ENCODE assay signal across 11 cellular contexts in the genomic region with DNA sequence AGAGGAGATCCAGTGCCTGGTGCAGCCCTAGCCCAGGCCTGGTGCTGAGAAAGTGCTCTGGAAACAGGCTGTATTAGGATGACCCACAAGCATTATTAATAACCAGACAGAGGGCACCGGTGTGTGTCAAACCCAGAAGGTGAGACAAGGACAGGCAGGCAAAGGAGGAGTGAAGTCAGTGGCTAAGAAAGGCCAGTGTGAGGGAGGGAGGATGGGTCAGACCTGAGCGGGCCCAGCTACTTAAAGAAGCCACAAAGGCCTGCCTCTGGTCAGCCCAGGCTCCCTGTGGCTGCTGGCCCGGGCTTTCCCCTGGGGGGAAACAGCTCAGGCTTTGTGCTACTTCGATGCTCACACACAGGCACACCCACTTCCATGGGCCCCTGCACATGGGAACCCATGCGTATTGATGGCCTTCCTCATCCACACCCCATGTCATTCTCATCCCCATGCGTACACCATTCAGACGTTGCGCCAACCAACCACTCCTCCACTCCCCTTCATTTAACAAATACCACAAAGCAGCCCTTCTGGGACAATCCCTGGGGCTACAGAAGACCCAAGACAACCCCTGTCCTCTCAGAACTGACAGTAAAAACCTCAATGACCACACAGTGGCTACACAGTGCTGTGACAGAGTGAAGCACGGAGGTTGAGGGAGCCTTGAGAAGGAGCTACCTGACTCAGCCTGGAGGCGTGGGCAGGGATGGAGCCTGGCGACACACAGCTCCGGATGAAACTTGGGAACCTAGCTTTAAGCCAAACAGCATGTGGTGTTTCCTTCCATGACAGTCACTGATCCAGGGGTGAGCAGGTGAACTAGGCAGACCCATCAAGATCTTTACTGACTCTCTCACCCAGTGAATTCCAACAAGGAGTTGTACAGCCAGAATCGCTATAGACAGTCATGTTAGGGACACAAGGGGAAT. TPM values are rescaled to one million over a fixed set of nuclear protein-coding genes. Genes with fewer than 3 reads are reported as not detected.
DNase-seq lines count a peak whose midpoint lies in the region; ATAC-seq and TF ChIP-seq lines count a peak whose summit lies in the region.
"Had no signal": no experiment of that assay in that cellular context is flagged by ENCODE, and none has a peak within 500 bp of the region (broad histone marks: within the 10 kb centered on the region; RNA-seq: fewer than 3 reads in every experiment).

No MANE protein-coding gene starts in this region.

- POLR2A ChIA-PET in IMR-90 (lab: Charles Lee; ENCODE audit: unreplicated experiment), result no interaction called here

- no peaks in the 10 kb centered on the region for H4K20me1 ChIP-seq in IMR-90 (ENCODE audit: insufficient read depth, low read length)

- H3K4ac ChIP-seq in IMR-90 (ENCODE audit: low read depth, low read length), result no peak overlapping the region

- H3K4me3 ChIP-seq in right cardiac atrium (ENCODE audit: low read length), result no peak overlapping the region
- no peak overlapping the region for H3K4me3 ChIP-seq in IMR-90 (ENCODE audit: insufficient read depth, low read depth, low read length)
- H3K4me3 ChIP-seq: upper lobe of left lung had no signal

- CTCF ChIA-PET in IMR-90 (lab: Yijun Ruan, JAX), result interaction anchor here (0.6 to 0.9 kb wide), 3 partner anchors 64 to 175 kb away, joined by 3 read pairs; no protein-coding TSS in a partner anchor

- 69% methylated on average over 13 of the region's 13 CpGs for WGBS in right cardiac atrium
- 78% methylated on average over 8 of the region's 13 CpGs; no CpG with 5 or more reads in 1 of the 2 experiments for WGBS in IMR-90 (ENCODE audit: extremely low coverage in 2 of 2, insufficient read length in 1 of 2), 2 experiments

- no peaks in the 10 kb centered on the region for H3K9me3 ChIP-seq in right cardiac atrium (ENCODE audit: control insufficient read depth, low read length)
- peaks cover 3% of the 10 kb centered on the region; the same call in 1 of the 2 replicates for H3K9me3 ChIP-seq in IMR-90 (ENCODE audit: control insufficient read depth, insufficient read depth, low read length)
- H3K9me3 ChIP-seq: upper lobe of left lung had no signal

- no peak overlapping the region for H3K14ac ChIP-seq in IMR-90 (replicated peaks; ENCODE audit: low read depth, low read length)

- DNase-seq in right cardiac atrium, result peak in 2 of 3 donors; percentile 37 to 61
- no peak for DNase-seq in Right ventricle myocardium inferior (ENCODE audit: missing footprints)
- DNase-seq in IMR-90, result no peak
- DNase-seq in cerebellum (ENCODE audit: low spot score), result no peak
- DNase-seq in GF-D8 (lab: John Stamatoyannopoulos, UW), result no peak
- DNase-seq in islet precursor cell, result no peak
- DNase-seq: activated T-cell treated with anti-CD3 and anti-CD28 coated beads, Interleukin-2, amount 50 U/mL, for 24 hours; NCI-H526 treated with DMSO at 0.1 percent for 48 hours; upper lobe of left lung had no signal

- H2AK5ac ChIP-seq in IMR-90 (ENCODE audit: low read depth, low read length), result no peak overlapping the region

- TF ChIP-seq RAD21 in IMR-90 (IDR thresholded peaks at IDR 0.05; ENCODE audit: low read length), result no peak

- no peaks in the 10 kb centered on the region for H3K9me1 ChIP-seq in IMR-90 (ENCODE audit: insufficient read depth, low read length)

- H2BK120ac ChIP-seq in IMR-90 (ENCODE audit: low read depth, low read length), result no peak overlapping the region

- H3K36me3 ChIP-seq in IMR-90 (ENCODE audit: control insufficient read depth, insufficient read depth, low read length), result no peaks in the 10 kb centered on the region
- H3K36me3 ChIP-seq: upper lobe of left lung had no signal

- no peak for TF ChIP-seq CTCF in IMR-90 (conservative IDR thresholded peaks at IDR 0.05; ENCODE audit: low read depth, low read length)

- H2BK15ac ChIP-seq in IMR-90 (ENCODE audit: low read depth, low read length), result no peak overlapping the region

- H2BK20ac ChIP-seq in IMR-90 (ENCODE audit: low read depth, low read length), result no peak overlapping the region

- intact Hi-C loops in right cardiac atrium (cut with DNase I), result no loop called here
- intact Hi-C loops in Right ventricle myocardium inferior (cut with DNase I), result loop anchor here (10.0 kb wide), 1 partner anchor 179 kb away; the partner anchor contains the start of gene MAMLD1
- intact Hi-C loops in IMR-90 (cut with micrococcal nuclease), result no loop called here

- H2AK9ac ChIP-seq in IMR-90 (replicated peaks; ENCODE audit: low read depth, low read length, poor library complexity), result no peak overlapping the region

- ATAC-seq in right cardiac atrium, result no peak
- no peak for ATAC-seq in Right ventricle myocardium inferior
- peak; percentile 49 for ATAC-seq in HG02852 (IDR thresholded peaks at IDR 0.05; ENCODE audit: unreplicated experiment)
- no peak for ATAC-seq in IMR-90 (ENCODE audit: low read depth)
- no peak for ATAC-seq in esophagus mucosa

- H3K9ac ChIP-seq in IMR-90 (ENCODE audit: low read depth, low read length), result no peak overlapping the region

- no peak overlapping the region for H4K91ac ChIP-seq in IMR-90 (ENCODE audit: insufficient read depth, low read depth, low read length)

- no peak overlapping the region for H4K8ac ChIP-seq in IMR-90 (ENCODE audit: low read depth in 2 of 2, low read length in 2 of 2)

- no peak overlapping the region for H4K5ac ChIP-seq in IMR-90 (ENCODE audit: low read depth, low read length)

- no peak overlapping the region for H3K23ac ChIP-seq in IMR-90 (ENCODE audit: low read depth, low read length)

- H2BK5ac ChIP-seq in IMR-90 (ENCODE audit: low read depth, low read length, poor library complexity, severe bottlenecking), result no peak overlapping the region

- H3K27me3 ChIP-seq in right cardiac atrium (ENCODE audit: control insufficient read depth, insufficient read depth) (no peaks in the 10 kb centered on the region), IMR-90 (ENCODE audit: control insufficient read depth, insufficient read depth, low read length) (no peaks in the 10 kb centered on the region; the same call in 1 of the 2 replicates)
- H3K27me3 ChIP-seq: upper lobe of left lung had no signal

- no peak overlapping the region for H3K56ac ChIP-seq in IMR-90 (ENCODE audit: extremely low read depth, insufficient read depth, low read length)

- no peak for TF ChIP-seq POLR2A in IMR-90 (IDR thresholded peaks at IDR 0.05; ENCODE audit: low read depth, low read length)

- no TSS peak for BruUV-seq in IMR-90 (replicated peaks; lab: Mats Ljungman, UMichigan)

- no peaks in the 10 kb centered on the region for H3K79me1 ChIP-seq in IMR-90 (ENCODE audit: low read depth in 1 of 2, low read length in 2 of 2)

- H2AFZ ChIP-seq in IMR-90 (replicated peaks; ENCODE audit: low read length, poor library complexity), result peak overlapping the region; percentile 14

- dilution Hi-C loops in IMR-90 (cut with HindIII; ENCODE audit: low sequenced_read_pairs, unreplicated experiment), result no loop called here

- H3K27ac ChIP-seq in right cardiac atrium (ENCODE audit: low read length), result no peak overlapping the region
- no peak overlapping the region for H3K27ac ChIP-seq in IMR-90 (ENCODE audit: insufficient read depth, low read length)
- H3K27ac ChIP-seq: upper lobe of left lung had no signal

- H3K18ac ChIP-seq in IMR-90 (ENCODE audit: low read depth, low read length), result no peak overlapping the region

- in situ Hi-C loops in IMR-90 (cut with MboI; ENCODE audit: low sequenced_read_pairs), result no loop called here

- H3K4me1 ChIP-seq in right cardiac atrium (ENCODE audit: control insufficient read depth, insufficient read depth, low read length) (peaks cover 2% of the 10 kb centered on the region), IMR-90 (ENCODE audit: control insufficient read depth, insufficient read depth, low read length) (no peaks in the 10 kb centered on the region)

- H3K4me2 ChIP-seq in IMR-90 (ENCODE audit: low read depth, low read length), result no peak overlapping the region

TF ChIP-seq in IMR-90, 13 proteins besides CTCF, POLR2A, EP300 and RAD21:
- TF ChIP-seq CEBPB (IDR thresholded peaks at IDR 0.05; ENCODE audit: low read depth, low read length) (no peak), MXI1 (IDR thresholded peaks at IDR 0.05; ENCODE audit: borderline replicate concordance, low read depth, low read length) (no peak), NFE2L2 (IDR thresholded peaks at IDR 0.05; ENCODE audit: low read depth, low read length) (no peak), RFX5 (IDR thresholded peaks at IDR 0.05; ENCODE audit: low read depth, low read length) (no peak), CHD1 (IDR thresholded peaks at IDR 0.05; ENCODE audit: low read depth, low read length) (no peak), BHLHE40 (IDR thresholded peaks at IDR 0.05; ENCODE audit: low read depth, low read length) (no peak)

RNA-seq across cellular contexts. Expression of gene MTM1, which starts 24.9 kb away (rescaled TPM):
- total RNA-seq in right cardiac atrium, result 10 to 100 TPM; 13.8 to 16.9 (median 15.2) TPM
- 4.0 TPM for polyA plus RNA-seq in right cardiac atrium
- 8.8 TPM for total RNA-seq in Right ventricle myocardium inferior
- 5.6 and 8.3 TPM in 2 replicates for total RNA-seq in IMR-90 (2012; rRNA removed)
- polyA plus RNA-seq in IMR-90 (2012; rRNA removed), result 2.1 and 3.8 TPM in 2 replicates
- 0.41 and 0.90 TPM in 2 replicates for polyA plus RNA-seq in IMR-90 (2012; cell fraction: cytosol; rRNA removed)
- 0.52 and 3.9 TPM in 2 replicates for polyA plus RNA-seq in IMR-90 (2012; cell fraction: nucleus; rRNA removed; ENCODE audit: low replicate concordance)
- total RNA-seq in cerebellum, result 12.2 TPM
- total RNA-seq in esophagus mucosa, result 13.2 TPM

Comparison
In these comparisons a context has a peak if more than half of its experiments do, and no peak if none do; other contexts are left out.
1. DNase-seq: peak in right cardiac atrium (2 of 3); none in Right ventricle myocardium inferior (single experiment), IMR-90 (single experiment), cerebellum (single experiment), GF-D8 (single experiment) and islet precursor cell (single experiment).